2 cellular contexts compared by ENCODE assay signal in genomic region chr15:63405159-63405558, GRCh38.
TF ChIP-seq lines count a peak whose summit lies in the region.

No MANE protein-coding gene starts in this region.

TF ChIP-seq in SK-N-SH, 30 proteins besides CTCF, POLR2A, EP300 and RAD21:
- TF ChIP-seq USF1 (IDR thresholded peaks at IDR 0.05; ENCODE audit: borderline replicate concordance, low read depth) = no peak
- no peak for TF ChIP-seq FOXJ3 (CRISPR knock-in tag; IDR thresholded peaks at IDR 0.05)
- no peak for TF ChIP-seq REST (IDR thresholded peaks at IDR 0.05; ENCODE audit: low read depth, low read length)
- TF ChIP-seq GATA2 (CRISPR knock-in tag; IDR thresholded peaks at IDR 0.05) = no peak
- no peak for TF ChIP-seq ELF1 (IDR thresholded peaks at IDR 0.05)
- no peak for TF ChIP-seq EZH2phosphoT487 (IDR thresholded peaks at IDR 0.05; ENCODE audit: borderline replicate concordance, low read depth)
- TF ChIP-seq TAF1 (IDR thresholded peaks at IDR 0.05; ENCODE audit: borderline replicate concordance, low read depth, low read length) = no peak
- no peak for TF ChIP-seq TCF12 (IDR thresholded peaks at IDR 0.05)
- no peak for TF ChIP-seq ZBTB33 (IDR thresholded peaks at IDR 0.05; ENCODE audit: borderline replicate concordance, low read depth)
- TF ChIP-seq USF2 (IDR thresholded peaks at IDR 0.05; ENCODE audit: borderline replicate concordance, low read depth, low read length) = no peak
- TF ChIP-seq NFIC (IDR thresholded peaks at IDR 0.05; ENCODE audit: borderline replicate concordance) = no peak
- TF ChIP-seq MXI1 (IDR thresholded peaks at IDR 0.05; ENCODE audit: low read depth, low read length) = no peak
- TF ChIP-seq IRF3 (IDR thresholded peaks at IDR 0.05; ENCODE audit: low read depth, low read length) = no peak
- TF ChIP-seq PBX3 (IDR thresholded peaks at IDR 0.05) = no peak
- no peak for TF ChIP-seq SMC3 (IDR thresholded peaks at IDR 0.05; ENCODE audit: low read depth, low read length)
- TF ChIP-seq POLR2AphosphoS5 (IDR thresholded peaks at IDR 0.05; ENCODE audit: low read depth, low read length) = no peak
- TF ChIP-seq SIN3A (IDR thresholded peaks at IDR 0.05; ENCODE audit: borderline replicate concordance, low read depth, low read length) = no peak
- TF ChIP-seq RFX5 (IDR thresholded peaks at IDR 0.05; ENCODE audit: low read length) = no peak
- TF ChIP-seq CHD2 (IDR thresholded peaks at IDR 0.05; ENCODE audit: low read length, partially characterized antibody) = no peak
- no peak for TF ChIP-seq RXRA (IDR thresholded peaks at IDR 0.05; ENCODE audit: borderline replicate concordance, low read depth)

TF ChIP-seq in SK-N-SH treated with all-trans-retinoic acid at 6 μM for 48 hours, 23 proteins besides CTCF, POLR2A, EP300 and RAD21:
- no peak for TF ChIP-seq ESRRG (CRISPR knock-in tag; IDR thresholded peaks at IDR 0.05)
- no peak for TF ChIP-seq TSHZ2 (CRISPR knock-in tag; IDR thresholded peaks at IDR 0.05)
- no peak for TF ChIP-seq RARB (CRISPR knock-in tag; IDR thresholded peaks at IDR 0.05)
- TF ChIP-seq ZNF565 (CRISPR knock-in tag; conservative IDR thresholded peaks at IDR 0.05; ENCODE audit: low read depth) = no peak
- TF ChIP-seq PPARA (CRISPR knock-in tag; IDR thresholded peaks at IDR 0.05; ENCODE audit: borderline replicate concordance) = no peak
- TF ChIP-seq CREB5 (CRISPR knock-in tag; IDR thresholded peaks at IDR 0.05; ENCODE audit: low read depth) = no peak
